In the genomic region with DNA sequence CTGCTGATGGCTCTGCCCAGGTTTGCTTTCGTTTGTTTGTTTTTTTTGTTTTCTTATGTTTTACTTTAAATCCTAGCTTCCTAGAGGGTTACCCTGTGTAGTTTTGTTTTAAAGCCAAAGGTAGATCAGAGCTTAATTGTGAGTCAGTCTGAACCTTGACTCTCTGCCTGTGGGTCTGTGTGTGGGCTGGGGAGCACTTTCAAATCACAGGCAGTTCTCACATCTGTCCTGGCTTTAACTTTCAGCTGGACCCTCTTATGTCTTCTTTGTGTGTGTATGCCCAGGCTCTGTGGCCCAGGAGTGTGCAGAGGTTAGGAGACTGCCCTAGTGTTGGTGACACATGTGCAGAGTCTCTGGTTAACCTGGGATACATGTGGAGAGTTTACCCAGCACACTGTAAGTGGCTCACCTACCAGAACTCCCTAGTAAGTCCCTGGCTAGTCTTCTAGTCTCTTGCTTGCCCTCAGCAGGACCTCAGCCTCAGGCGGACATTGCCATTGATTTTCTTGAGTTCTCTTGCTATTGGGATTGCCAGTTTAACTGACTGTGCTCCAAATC, we compare ENCODE assay signal across 14 cellular contexts. TPM values are rescaled to one million over a fixed set of nuclear protein-coding genes. Genes with fewer than 3 reads are reported as not detected.
DNase-seq lines count a peak whose midpoint lies in the region; ATAC-seq and TF ChIP-seq lines count a peak whose summit lies in the region.
"Had no signal": no experiment of that assay in that cellular context is flagged by ENCODE, and none has a peak within 500 bp of the region (broad histone marks: within the 10 kb centered on the region; RNA-seq: fewer than 3 reads in every experiment).

No MANE protein-coding gene starts in this region.

- intact Hi-C loops in activated naive CD4-positive, alpha-beta T cell treated with anti-CD3 and anti-CD28 coated beads for 36 hours (cut with micrococcal nuclease): no loop called here

- H3K4me3 ChIP-seq in KMS-11 (IDR thresholded peaks at IDR 0.05; ENCODE audit: insufficient read depth, low read depth, low read length) (no peak overlapping the region), esophagus (ENCODE audit: low read depth in 1 of 2, low read length in 2 of 2) (no peak overlapping the region)
- H3K4me3 ChIP-seq: SJSA1 had no signal

- TF ChIP-seq CTCF in KMS-11 (conservative IDR thresholded peaks at IDR 0.05; ENCODE audit: low read depth, low read length): no peak

- H3K4me1 Mint-ChIP-seq in activated naive CD4-positive, alpha-beta T cell treated with anti-CD3 and anti-CD28 coated beads for 36 hours (ENCODE audit: low read depth): peaks cover 66% of the 10 kb centered on the region

- H3K27ac ChIP-seq in KMS-11 (peak overlapping the region; percentile 19; the same call in 1 of the 2 replicates), esophagus (ENCODE audit: low read depth in 2 of 2, low read length in 1 of 2) (peak overlapping the region; percentile 37 to 53)
- H3K27ac ChIP-seq: SJSA1 had no signal

- H3K4me1 ChIP-seq in KMS-11 (ENCODE audit: low read depth, poor library complexity, severe bottlenecking) (peaks cover 42% of the 10 kb centered on the region), esophagus (ENCODE audit: control insufficient read depth in 2 of 2, insufficient read depth in 2 of 2, low read length in 1 of 2) (peaks cover 8% of the 10 kb centered on the region in 2 donors)

- no peaks in the 10 kb centered on the region for H3K27me3 ChIP-seq in KMS-11 (ENCODE audit: insufficient read depth, low read depth)
- no peaks in the 10 kb centered on the region for H3K27me3 ChIP-seq in esophagus (ENCODE audit: control insufficient read depth in 1 of 2, insufficient read depth in 2 of 2, low read length in 2 of 2)
- H3K27me3 ChIP-seq: SJSA1 had no signal

- ATAC-seq in stimulated activated naive CD8-positive, alpha-beta T cell treated with anti-CD3 and anti-CD28 coated beads, Interleukin-15, Interleukin-2, amounts not matched to agents 100 U/mL and 50 U/mL, for 24 hours: peak; percentile 85

- H3K27me3 Mint-ChIP-seq in activated naive CD4-positive, alpha-beta T cell treated with anti-CD3 and anti-CD28 coated beads for 36 hours (ENCODE audit: low read depth): no peaks in the 10 kb centered on the region

- H3K36me3 ChIP-seq in KMS-11 (ENCODE audit: insufficient read depth) (no peaks in the 10 kb centered on the region), esophagus (ENCODE audit: control insufficient read depth in 2 of 2, insufficient read depth in 2 of 2, low read length in 1 of 2) (no peaks in the 10 kb centered on the region)

- H4K20me1 ChIP-seq in KMS-11 (ENCODE audit: insufficient read depth): no peaks in the 10 kb centered on the region

- 86 to 87% methylated on average over 2 of the region's 2 CpGs for WGBS in esophagus, 2 donors

- peak overlapping the region; percentile 25 for H3K27ac Mint-ChIP-seq in activated naive CD4-positive, alpha-beta T cell treated with anti-CD3 and anti-CD28 coated beads for 36 hours

- H3K36me3 Mint-ChIP-seq in activated naive CD4-positive, alpha-beta T cell treated with anti-CD3 and anti-CD28 coated beads for 36 hours (ENCODE audit: low read depth): peaks cover 52% of the 10 kb centered on the region

- H3K4me3 Mint-ChIP-seq in activated naive CD4-positive, alpha-beta T cell treated with anti-CD3 and anti-CD28 coated beads for 36 hours: no peak overlapping the region

- 0 out of 2 replicates have a peak overlapping the region, but pooled peaks have one; percentile 10 for H3K4me2 ChIP-seq in KMS-11

- H3K9me3 Mint-ChIP-seq in activated naive CD4-positive, alpha-beta T cell treated with anti-CD3 and anti-CD28 coated beads for 36 hours: peaks cover 14% of the 10 kb centered on the region

- no peaks in the 10 kb centered on the region for H3K9me3 ChIP-seq in esophagus (ENCODE audit: control insufficient read depth in 2 of 2, insufficient read depth in 1 of 2, low read depth in 1 of 2, low read length in 1 of 2)

- peaks cover 98% of the 10 kb centered on the region for H3K79me2 ChIP-seq in KMS-11 (ENCODE audit: insufficient read depth, low read depth)

- H3K9ac ChIP-seq in KMS-11: no peak overlapping the region

- CTCF ChIA-PET in activated naive CD4-positive, alpha-beta T cell treated with anti-CD3 and anti-CD28 coated beads for 36 hours (lab: Charles Lee): interaction anchor here (1.2 kb wide), 1 partner anchor 331 kb away, joined by 3 read pairs; no protein-coding TSS in a partner anchor

- no peak overlapping the region for H2AFZ ChIP-seq in KMS-11 (ENCODE audit: low read depth)

- no peak for DNase-seq in activated naive CD4-positive, alpha-beta T cell treated with anti-CD3 and anti-CD28 coated beads for 36 hours
- DNase-seq in activated naive CD4-positive, alpha-beta T cell treated with anti-CD3 and anti-CD28 coated beads, Interleukin-2, amount 50 U/mL, for 16 hours: no peak
- DNase-seq in stimulated activated naive CD8-positive, alpha-beta T cell treated with anti-CD3 and anti-CD28 coated beads, Interleukin-15, Interleukin-2, amounts not matched to agents 100 U/mL and 50 U/mL, for 24 hours: no peak
- DNase-seq in NCI-H187 treated with DMSO at 0.1 percent for 48 hours (lab: John Stamatoyannopoulos, UW) (no peak), OCI-M2 (lab: John Stamatoyannopoulos, UW; ENCODE audit: unreplicated experiment) (no peak)
- no peak for DNase-seq in effector CD4-positive, alpha-beta T cell
- DNase-seq: GDM1; H7; NCI-H446 treated with DMSO at 0.1 percent for 48 hours; stimulated activated CD4-positive, alpha-beta T cell treated with anti-CD3 and anti-CD28 coated beads, Interleukin-4, amount 100 ng/mL, for 24 hours; trophoblast cell had no signal

RNA-seq across cellular contexts. Expression of a gene that starts 19.0 kb away (rescaled TPM):
- 10 to 100 TPM; 43.6 to 47.9 TPM for total RNA-seq in activated naive CD4-positive, alpha-beta T cell treated with anti-CD3 and anti-CD28 coated beads for 36 hours
- polyA plus RNA-seq in esophagus: 1 to 10 TPM; 4.0 to 7.8 TPM
